Comparison of ENCODE assay signal across 11 cellular contexts in the genomic region with DNA sequence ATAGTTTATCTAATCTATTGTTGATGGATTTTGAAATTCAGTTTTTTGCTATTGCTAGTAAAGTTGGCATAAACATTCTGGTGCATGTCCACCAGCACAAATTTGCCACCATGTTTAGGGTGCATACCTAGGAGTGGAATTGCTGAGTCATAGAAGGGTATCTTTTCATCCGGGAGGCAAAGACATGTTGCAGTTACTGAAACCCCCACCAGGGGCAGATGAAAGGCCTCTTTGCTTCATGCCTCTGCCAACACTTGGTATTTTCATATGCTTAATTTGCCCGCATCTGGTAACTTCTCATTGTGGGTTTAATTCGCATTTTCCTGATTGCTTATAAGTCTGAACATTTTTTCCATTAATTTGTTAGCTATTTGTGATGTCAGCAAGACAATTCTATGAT.
DNase-seq lines count a peak whose midpoint lies in the region; ATAC-seq, FAIRE-seq and TF ChIP-seq lines count a peak whose summit lies in the region.
"Had no signal": no experiment of that assay in that cellular context is flagged by ENCODE, and none has a peak within 500 bp of the region (broad histone marks: within the 10 kb centered on the region; RNA-seq: fewer than 3 reads in every experiment).

No MANE protein-coding gene starts in this region.

- peak; percentile 47 for TF ChIP-seq CTCF in DND-41 (IDR thresholded peaks at IDR 0.05; ENCODE audit: borderline replicate concordance, extremely low read depth, low read length, poor library complexity, severe bottlenecking)

- H3K4me2 ChIP-seq in DND-41 (ENCODE audit: insufficient read depth, low read length), result no peak overlapping the region

- no peak for FAIRE-seq in H54 (lab: Jason Lieb, UNC)

- H3K9ac ChIP-seq in DND-41 (ENCODE audit: low read depth, low read length), result no peak overlapping the region

- H3K4me3 ChIP-seq in DND-41 (ENCODE audit: low read depth in 1 of 2, low read length in 2 of 2), result no peak overlapping the region

- ATAC-seq in DND-41 (ENCODE audit: insufficient read depth, low read depth) (no peak), HG02798 (IDR thresholded peaks at IDR 0.05; ENCODE audit: poor library complexity, unreplicated experiment) (no peak)
- ATAC-seq: natural killer cell treated with Interleukin-12 subunit alpha and Interleukin-12 subunit beta and Interleukin-15 and Interleukin-18, amount 100 ng/mL, for 72 hours; T-helper 17 cell had no signal

- no peaks in the 10 kb centered on the region for H3K79me2 ChIP-seq in DND-41 (ENCODE audit: insufficient read depth, low read length)

- no peak overlapping the region for H3K27ac ChIP-seq in DND-41 (ENCODE audit: low read length)

- no peak overlapping the region for H2AFZ ChIP-seq in DND-41 (ENCODE audit: low read depth, low read length)

- no peaks in the 10 kb centered on the region for H3K27me3 ChIP-seq in DND-41 (ENCODE audit: insufficient read depth, low read length, poor library complexity)

- no peaks in the 10 kb centered on the region for H3K36me3 ChIP-seq in DND-41 (ENCODE audit: insufficient read depth, low read length)

- DNase-seq in DND-41 (peak; percentile 24), H54 (ENCODE audit: insufficient read length, low spot score) (peak; percentile 2), RPMI8226 (peak; percentile 46), iPS-NIHi11 (ENCODE audit: low spot score) (peak; percentile 55), globus pallidus (ENCODE audit: low spot score) (no peak), NCI-H2029 (lab: John Stamatoyannopoulos, UW) (no peak), NCI-H1092 treated with DMSO at 0.1 percent for 48 hours (lab: John Stamatoyannopoulos, UW) (no peak)
- DNase-seq: activated naive CD4-positive, alpha-beta T cell; T-helper 17 cell had no signal

- no peaks in the 10 kb centered on the region for H4K20me1 ChIP-seq in DND-41 (ENCODE audit: insufficient read depth, low read length)

- peaks cover 10% of the 10 kb centered on the region for H3K4me1 ChIP-seq in DND-41 (ENCODE audit: insufficient read depth, low read length)

- H3K9me3 ChIP-seq in DND-41 (ENCODE audit: insufficient read depth, low read length, severe bottlenecking), result no peaks in the 10 kb centered on the region

- TF ChIP-seq POLR2A in H54 (IDR thresholded peaks at IDR 0.05; ENCODE audit: low read depth, low read length), result no peak

Comparison
In these comparisons a context has a peak if more than half of its experiments do, and no peak if none do; other contexts are left out.
1. DNase-seq: peak in DND-41 (single experiment), H54 (single experiment), RPMI8226 (single experiment) and iPS-NIHi11 (single experiment); none in globus pallidus (single experiment), NCI-H2029 (single experiment) and NCI-H1092 treated with DMSO at 0.1 percent for 48 hours (single experiment).